In the genomic region with DNA sequence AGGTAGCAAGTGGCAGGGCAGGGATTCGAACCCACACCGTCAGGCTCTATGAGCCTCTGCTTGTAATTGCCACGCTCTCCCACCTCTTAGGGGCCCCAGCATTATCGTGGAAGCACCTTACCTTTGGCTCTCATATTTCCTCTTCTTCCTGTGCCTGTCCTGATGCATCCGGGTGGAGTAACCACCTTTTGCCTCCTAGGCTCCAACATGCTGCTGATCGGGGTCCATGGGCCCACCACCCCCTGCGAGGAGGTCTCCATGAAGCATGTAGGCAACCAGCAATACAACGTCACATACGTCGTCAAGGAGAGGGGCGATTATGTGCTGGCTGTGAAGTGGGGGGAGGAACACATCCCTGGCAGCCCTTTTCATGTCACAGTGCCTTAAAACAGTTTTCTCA, we compare ENCODE assay signal across 22 cellular contexts. TPM values are rescaled to one million over a fixed set of nuclear protein-coding genes. Genes with fewer than 3 reads are reported as not detected.
DNase-seq lines count a peak whose midpoint lies in the region; ATAC-seq, FAIRE-seq and TF ChIP-seq lines count a peak whose summit lies in the region.
"Had no signal": no experiment of that assay in that cellular context is flagged by ENCODE, and none has a peak within 500 bp of the region (broad histone marks: within the 10 kb centered on the region; RNA-seq: fewer than 3 reads in every experiment).

No MANE protein-coding gene starts in this region.

- CTCF ChIA-PET in Caco-2 (lab: Charles Lee) (no interaction called here), endothelial cell of umbilical vein (lab: Charles Lee) (no interaction called here)

- intact Hi-C loops in Caco-2 (cut with micrococcal nuclease; ENCODE audit: unreplicated experiment): no loop called here
- intact Hi-C loops in endothelial cell of umbilical vein (cut with micrococcal nuclease): no loop called here
- intact Hi-C loops in sigmoid colon (cut with DNase I): no loop called here
- intact Hi-C loops in spleen (cut with DNase I; ENCODE audit: low total_unique reads): no loop called here

- H3K4me3 ChIP-seq in Caco-2 (ENCODE audit: low read depth, low read length) (no peak overlapping the region), endothelial cell of umbilical vein (replicated peaks in 1 of 3; ENCODE audit: insufficient read depth in 1 of 3, low read depth in 1 of 3, low read length in 3 of 3) (no peak overlapping the region), sigmoid colon (no peak overlapping the region), spleen (no peak overlapping the region)
- H3K4me3 ChIP-seq: BLaER1 had no signal

- H3K4me1 ChIP-seq in Caco-2 (peaks cover 48% of the 10 kb centered on the region), endothelial cell of umbilical vein (ENCODE audit: control insufficient read depth, extremely low read depth, insufficient read depth, low read length) (peaks cover 30% of the 10 kb centered on the region), sigmoid colon (peaks cover 0 to 59% (median 46%) of the 10 kb centered on the region in 4 donors), spleen (peaks cover 6 to 27% (median 20%) of the 10 kb centered on the region in 6 donors)

- TF ChIP-seq EP300 in sigmoid colon (IDR thresholded peaks at IDR 0.05): no peak

- TF ChIP-seq CTCF in Caco-2 (IDR thresholded peaks at IDR 0.05; ENCODE audit: insufficient read depth in 1 of 2, low read depth in 1 of 2, low read length in 1 of 2, severe bottlenecking in 1 of 2, unreplicated experiment in 1 of 2) (no peak), VCaP (conservative IDR thresholded peaks at IDR 0.05) (no peak), endothelial cell of umbilical vein (IDR thresholded peaks at IDR 0.05; ENCODE audit: extremely low read depth in 1 of 2, insufficient read depth in 1 of 2, low read depth in 1 of 2, low read length in 2 of 2) (no peak), sigmoid colon (IDR thresholded peaks at IDR 0.05) (no peak), spleen (IDR thresholded peaks at IDR 0.05 in 8 of 11, conservative IDR thresholded peaks at IDR 0.05 in 3 of 11) (no peak)

- BruUV-seq in Caco-2 (replicated peaks; lab: Mats Ljungman, UMichigan) (no TSS peak), endothelial cell of umbilical vein (replicated peaks; lab: Mats Ljungman, UMichigan) (no TSS peak)

- H3K27me3 ChIP-seq in Caco-2 (replicated peaks; ENCODE audit: control insufficient read depth, insufficient read depth, low read length) (no peaks in the 10 kb centered on the region), endothelial cell of umbilical vein (ENCODE audit: control insufficient read depth in 2 of 2, insufficient read depth in 2 of 2, low read length in 2 of 2) (no peaks in the 10 kb centered on the region), sigmoid colon (no peaks in the 10 kb centered on the region), spleen (replicated peaks in 1 of 7) (no peaks in the 10 kb centered on the region)
- H3K27me3 ChIP-seq: BLaER1 had no signal

- no peak overlapping the region for H3K4me3 Mint-ChIP-seq in Caco-2 (ENCODE audit: unreplicated experiment)
- H3K4me3 Mint-ChIP-seq: CD8-positive, alpha-beta memory T cell had no signal

- peak overlapping the region; percentile 16 for H3K27ac Mint-ChIP-seq in Caco-2 (ENCODE audit: unreplicated experiment)

- ATAC-seq in HG03342 (IDR thresholded peaks at IDR 0.05; ENCODE audit: unreplicated experiment): no peak

- POLR2A ChIA-PET in Caco-2 (lab: Charles Lee): no interaction called here
- POLR2A ChIA-PET in endothelial cell of umbilical vein (lab: Charles Lee): no interaction called here

- no peaks in the 10 kb centered on the region for H3K9me3 Mint-ChIP-seq in Caco-2 (ENCODE audit: unreplicated experiment)
- H3K9me3 Mint-ChIP-seq: CD8-positive, alpha-beta memory T cell had no signal

- FAIRE-seq in endothelial cell of umbilical vein (lab: Jason Lieb, UNC): no peak
- FAIRE-seq: D721Med, GM12892, GM18507 had no signal

- 85 to 89% methylated on average over 11 of the region's 11 CpGs for WGBS in sigmoid colon, 2 donors
- 85 to 95% (median 90%) methylated on average over 11 of the region's 11 CpGs for WGBS in spleen, 5 donors

- H4K20me1 ChIP-seq in endothelial cell of umbilical vein (replicated peaks; ENCODE audit: control insufficient read depth, extremely low read depth, insufficient read depth, low read length): no peaks in the 10 kb centered on the region
- H4K20me1 ChIP-seq: BLaER1 had no signal

- H3K4me2 ChIP-seq in endothelial cell of umbilical vein (ENCODE audit: insufficient read depth, low read length): no peak overlapping the region
- H3K4me2 ChIP-seq: BLaER1 had no signal

- H3K27ac ChIP-seq in VCaP (peak overlapping the region; percentile 88), endothelial cell of umbilical vein (ENCODE audit: insufficient read depth, low read depth, low read length) (no peak overlapping the region), sigmoid colon (peak overlapping the region in 3 of 4 donors; percentile 24 to 92 (median 25)), spleen (no peak overlapping the region)
- H3K27ac ChIP-seq: BLaER1 had no signal

- no peak for TF ChIP-seq POLR2A in endothelial cell of umbilical vein (IDR thresholded peaks at IDR 0.05; ENCODE audit: low read depth, low read length)
- no peak for TF ChIP-seq POLR2A in sigmoid colon (IDR thresholded peaks at IDR 0.05)
- TF ChIP-seq POLR2A in spleen (IDR thresholded peaks at IDR 0.05): no peak

- H3K27me3 Mint-ChIP-seq in Caco-2 (ENCODE audit: insufficient read depth, unreplicated experiment): no peaks in the 10 kb centered on the region
- H3K27me3 Mint-ChIP-seq: CD8-positive, alpha-beta memory T cell had no signal

- peaks cover 1% of the 10 kb centered on the region for H3K79me2 ChIP-seq in endothelial cell of umbilical vein (ENCODE audit: control insufficient read depth, insufficient read depth, low read length)

- H3K36me3 ChIP-seq in Caco-2 (ENCODE audit: control insufficient read depth, insufficient read depth, low read length) (peaks cover 9% of the 10 kb centered on the region), endothelial cell of umbilical vein (ENCODE audit: control insufficient read depth in 2 of 2, extremely low read depth in 1 of 2, insufficient read depth in 2 of 2, low read length in 2 of 2) (peaks cover 33 to 39% of the 10 kb centered on the region in 2 experiments), sigmoid colon (peaks cover 0 to 40% (median 20%) of the 10 kb centered on the region in 4 donors), spleen (peaks cover 0 to 60% (median 20%) of the 10 kb centered on the region in 6 donors)

- no peak for DNase-seq in Caco-2
- no peak for DNase-seq in endothelial cell of umbilical vein (ENCODE audit: low read depth, low spot score)
- no peak for DNase-seq in sigmoid colon
- no peak for DNase-seq in OCI-M2 (lab: John Stamatoyannopoulos, UW; ENCODE audit: unreplicated experiment)
- no peak for DNase-seq in spleen
- DNase-seq: 8988T; CD8-positive, alpha-beta memory T cell; COR-L47; DMS79; GDM1; GOT3; H7 had no signal

- no peak overlapping the region for H3K9ac ChIP-seq in endothelial cell of umbilical vein (replicated peaks; ENCODE audit: extremely low read depth, insufficient read depth, low read length)
- H3K9ac ChIP-seq: BLaER1 had no signal

- H3K36me3 Mint-ChIP-seq in Caco-2 (ENCODE audit: insufficient read depth, unreplicated experiment): peaks cover 98% of the 10 kb centered on the region

- dilution Hi-C loops in endothelial cell of umbilical vein (cut with MboI; ENCODE audit: extremely low pct_ligation_motif_present, low sequenced_read_pairs): no loop called here

- H3K9me3 ChIP-seq in Caco-2: no peaks in the 10 kb centered on the region
- no peaks in the 10 kb centered on the region for H3K9me3 ChIP-seq in endothelial cell of umbilical vein (replicated peaks; ENCODE audit: control insufficient read depth, insufficient read depth, low read length)
- H3K9me3 ChIP-seq in sigmoid colon: no peaks in the 10 kb centered on the region
- H3K9me3 ChIP-seq in spleen: no peaks in the 10 kb centered on the region
- H3K9me3 ChIP-seq: BLaER1 had no signal

- H2AFZ ChIP-seq in endothelial cell of umbilical vein (ENCODE audit: low read depth, low read length): no peak overlapping the region

- H3K4me1 Mint-ChIP-seq in Caco-2 (ENCODE audit: low read depth, unreplicated experiment): peaks cover 50% of the 10 kb centered on the region
- H3K4me1 Mint-ChIP-seq: CD8-positive, alpha-beta memory T cell had no signal

- no peaks in the 10 kb centered on the region for H3K9me1 ChIP-seq in endothelial cell of umbilical vein (replicated peaks; ENCODE audit: control insufficient read depth, extremely low read depth, insufficient read depth, low read length)

TF ChIP-seq in endothelial cell of umbilical vein, 7 proteins besides CTCF, POLR2A, EP300 and RAD21:
- TF ChIP-seq EZH2 (IDR thresholded peaks at IDR 0.05; ENCODE audit: borderline replicate concordance, low read depth, low read length, severe bottlenecking): no peak
- TF ChIP-seq MYC (IDR thresholded peaks at IDR 0.05; ENCODE audit: low read depth, low read length): no peak
- no peak for TF ChIP-seq FOS (IDR thresholded peaks at IDR 0.05; ENCODE audit: borderline replicate concordance, insufficient read depth, low read length)
- no peak for TF ChIP-seq JUN (IDR thresholded peaks at IDR 0.05; ENCODE audit: borderline replicate concordance, insufficient read depth, insufficient read length, low read depth)
- TF ChIP-seq POLR2AphosphoS5 (IDR thresholded peaks at IDR 0.05; ENCODE audit: insufficient read depth, low read depth, low read length): peak; percentile 1
TF ChIP-seq in endothelial cell of umbilical vein: peak in this region for 1.

RNA-seq across cellular contexts. Expression of gene DNASE1L3, which starts 40.4 kb away (rescaled TPM):
- total RNA-seq in Caco-2 (2022): 0.27 TPM in 1 of 2 replicates, not detected in the other
- total RNA-seq in endothelial cell of umbilical vein: 0.95 and 0.99 TPM in 2 replicates
- polyA plus RNA-seq in endothelial cell of umbilical vein: 1.2 and 1.3 TPM in 2 replicates
- polyA plus RNA-seq in endothelial cell of umbilical vein (2011; cell fraction: cytosol; rRNA removed): 1.1 TPM in 2 replicates
- 0.63 and 0.97 TPM in 2 replicates for polyA plus RNA-seq in endothelial cell of umbilical vein (2011; cell fraction: nucleus; rRNA removed)
- polyA plus RNA-seq in endothelial cell of umbilical vein (2012): 0.22 and 0.46 TPM in 2 replicates
- polyA minus RNA-seq in endothelial cell of umbilical vein: not detected in 2 replicates
- polyA minus RNA-seq in endothelial cell of umbilical vein (2011; cell fraction: cytosol; rRNA and poly(A)+ RNA removed): not detected
- polyA minus RNA-seq in endothelial cell of umbilical vein (2011; cell fraction: nucleus; rRNA and poly(A)+ RNA removed): 0.24 TPM in 1 of 2 replicates, not detected in the other
- under 1 TPM in 3 of 4 donors, not detected in 1; 0.27 to 0.82 (median 0.71) TPM for total RNA-seq in sigmoid colon
- polyA plus RNA-seq in sigmoid colon: 10 to 100 TPM in 2 of 3 donors, 1 to 10 TPM in 1; 9.0 to 69.8 (median 34.7) TPM
- 100 to 1,000 TPM in 6 of 7 donors, 10 to 100 TPM in 1; 64.7 to 245 (median 172) TPM for total RNA-seq in spleen
- polyA plus RNA-seq in spleen: 100 to 1,000 TPM in 1 of 3 donors, 10 to 100 TPM in 2; 52.1 to 102 (median 52.9) TPM
- total RNA-seq: A673; CD8-positive, alpha-beta memory T cell; Daoy; H7; HT-29 had no signal
- polyA plus RNA-seq: AG04450; CD8-positive, alpha-beta memory T cell had no signal

Comparison
In these comparisons a context has a peak if more than half of its experiments do, and no peak if none do; other contexts are left out.
1. H3K27ac ChIP-seq: peak in VCaP (single experiment) and sigmoid colon (3 of 4); none in endothelial cell of umbilical vein (single experiment) and spleen (0 of 8).
2. RNA of gene DNASE1L3, which starts 40.4 kb away (total RNA-seq): 64.7 to 245 TPM in spleen; 0.95 to 0.99 TPM in endothelial cell of umbilical vein, 0.27 to 0.82 TPM in sigmoid colon and 0.27 TPM in Caco-2; every median in the first group is over 10 times any median in the second.